In the genomic region with DNA sequence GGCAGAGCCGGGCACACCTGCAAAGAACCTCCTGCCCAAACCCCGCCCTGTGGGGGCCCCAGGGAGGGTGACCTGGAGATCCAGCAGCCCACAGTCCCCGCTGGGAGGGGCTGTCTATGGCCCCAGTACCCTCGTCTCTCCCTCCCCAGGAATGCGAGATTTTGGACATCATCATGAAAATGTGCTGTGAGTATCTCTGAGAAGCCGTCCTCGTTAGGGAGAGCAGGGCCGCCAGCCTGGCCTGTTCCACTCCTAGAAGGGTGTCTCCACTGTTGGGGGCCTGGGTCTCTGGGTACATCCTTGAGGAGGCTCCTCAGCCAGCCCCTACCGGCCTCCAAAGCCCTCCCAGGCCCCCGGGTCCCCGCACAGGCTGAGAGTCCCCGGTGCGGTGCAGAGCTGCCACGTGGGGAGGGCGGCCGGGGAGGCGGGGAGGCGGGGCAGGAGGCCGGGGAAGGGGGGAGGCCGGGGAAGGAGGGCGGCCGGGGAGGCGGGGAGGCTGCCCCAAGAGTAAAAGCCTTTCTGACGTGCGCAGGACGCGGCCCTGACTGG, we compare ENCODE assay signal across 21 cellular contexts. TPM values are rescaled to one million over a fixed set of nuclear protein-coding genes. Genes with fewer than 3 reads are reported as not detected.
DNase-seq lines count a peak whose midpoint lies in the region; ATAC-seq and TF ChIP-seq lines count a peak whose summit lies in the region.
"Had no signal": no experiment of that assay in that cellular context is flagged by ENCODE, and none has a peak within 500 bp of the region (broad histone marks: within the 10 kb centered on the region; RNA-seq: fewer than 3 reads in every experiment).

No MANE protein-coding gene starts in this region.

- H3K9ac ChIP-seq in SK-N-SH = no peak overlapping the region
- H3K9ac ChIP-seq: parathyroid adenoma had no signal

- H3K4me1 ChIP-seq in Peyer's patch (no peaks in the 10 kb centered on the region), SK-N-SH (ENCODE audit: control insufficient read depth in 1 of 2, insufficient read depth in 2 of 2, low read depth in 1 of 2, low read length in 1 of 2) (no peaks in the 10 kb centered on the region; a peak in 1 of 4 replicates), vagina (no peaks in the 10 kb centered on the region)
- H3K4me1 ChIP-seq: parathyroid adenoma, SJCRH30 had no signal

- peak overlapping the region in 2 of 4 donors; percentile 25 to 56 for H3K27ac ChIP-seq in Peyer's patch
- no peak overlapping the region for H3K27ac ChIP-seq in SK-N-SH (ENCODE audit: low read depth in 2 of 2, low read length in 1 of 2)
- H3K27ac ChIP-seq in vagina = no peak overlapping the region
- H3K27ac ChIP-seq: parathyroid adenoma, SJCRH30 had no signal

- intact Hi-C loops in activated CD4-positive, alpha-beta memory T cell treated with anti-CD3 and anti-CD28 coated beads for 36 hours (cut with micrococcal nuclease) = no loop called here
- intact Hi-C loops in left ventricle myocardium superior (cut with micrococcal nuclease) (no loop called here), posterior vena cava (cut with DNase I) (no loop called here), vagina (cut with DNase I) (no loop called here)

- 89% methylated on average over 7 of the region's 27 CpGs for WGBS in SK-N-SH (ENCODE audit: low lambda C conversion rate)

- H3K4me3 Mint-ChIP-seq in activated CD4-positive, alpha-beta memory T cell treated with anti-CD3 and anti-CD28 coated beads, Interleukin-2, amount 10 ng/mL, durations not matched to agents 7 days and 5 days = no peak overlapping the region
- H3K4me3 Mint-ChIP-seq in activated CD4-positive, alpha-beta memory T cell treated with anti-CD3 and anti-CD28 coated beads for 36 hours = no peak overlapping the region
- H3K4me3 Mint-ChIP-seq: activated naive CD8-positive, alpha-beta T cell; brain; CD4-positive, alpha-beta T cell had no signal

- no peaks in the 10 kb centered on the region for H3K9me2 ChIP-seq in SK-N-SH

- H3K9me3 Mint-ChIP-seq in activated CD4-positive, alpha-beta memory T cell treated with anti-CD3 and anti-CD28 coated beads, Interleukin-2, amount 10 ng/mL, durations not matched to agents 7 days and 5 days = peaks cover 2% of the 10 kb centered on the region
- no peaks in the 10 kb centered on the region for H3K9me3 Mint-ChIP-seq in activated CD4-positive, alpha-beta memory T cell treated with anti-CD3 and anti-CD28 coated beads for 36 hours
- H3K9me3 Mint-ChIP-seq: brain; CD4-positive, alpha-beta T cell had no signal

- no peak overlapping the region for H3K4me3 ChIP-seq in Peyer's patch
- no peak overlapping the region for H3K4me3 ChIP-seq in SK-N-SH (ENCODE audit: low read depth in 2 of 2, low read length in 1 of 2)
- H3K4me3 ChIP-seq in vagina = no peak overlapping the region
- H3K4me3 ChIP-seq: SJCRH30 had no signal

- TF ChIP-seq CTCF in Peyer's patch (IDR thresholded peaks at IDR 0.05) (no peak), SK-N-SH (IDR thresholded peaks at IDR 0.05) (no peak), vagina (IDR thresholded peaks at IDR 0.05) (no peak)

- H3K27ac Mint-ChIP-seq in activated CD4-positive, alpha-beta memory T cell treated with anti-CD3 and anti-CD28 coated beads, Interleukin-2, amount 10 ng/mL, durations not matched to agents 7 days and 5 days = no peak overlapping the region
- H3K27ac Mint-ChIP-seq in activated CD4-positive, alpha-beta memory T cell treated with anti-CD3 and anti-CD28 coated beads for 36 hours = no peak overlapping the region
- H3K27ac Mint-ChIP-seq: activated naive CD8-positive, alpha-beta T cell; brain; CD4-positive, alpha-beta T cell had no signal

- H3K4me2 ChIP-seq in SK-N-SH = no peak overlapping the region

- no peak overlapping the region for H2AFZ ChIP-seq in SK-N-SH (ENCODE audit: low read depth)
- H2AFZ ChIP-seq: parathyroid adenoma had no signal

- H3K27me3 ChIP-seq in Peyer's patch = no peaks in the 10 kb centered on the region
- no peaks in the 10 kb centered on the region for H3K27me3 ChIP-seq in SK-N-SH (ENCODE audit: insufficient read depth)
- no peaks in the 10 kb centered on the region for H3K27me3 ChIP-seq in vagina
- H3K27me3 ChIP-seq: SJCRH30 had no signal

- no peak for TF ChIP-seq POLR2A in Peyer's patch (IDR thresholded peaks at IDR 0.05)
- TF ChIP-seq POLR2A in vagina (IDR thresholded peaks at IDR 0.05) = no peak

- POLR2A ChIA-PET in activated CD4-positive, alpha-beta memory T cell treated with anti-CD3 and anti-CD28 coated beads, Interleukin-2, amount 10 ng/mL, durations not matched to agents 7 days and 5 days (lab: Charles Lee) = no interaction called here
- POLR2A ChIA-PET in activated CD4-positive, alpha-beta memory T cell treated with anti-CD3 and anti-CD28 coated beads for 36 hours (lab: Charles Lee) = no interaction called here
- POLR2A ChIA-PET in SK-N-SH (lab: Yijun Ruan, JAX) = no interaction called here

- H3F3A ChIP-seq in SK-N-SH (replicated peaks; ENCODE audit: insufficient read depth) = no peaks in the 10 kb centered on the region

- no peak for TF ChIP-seq RAD21 in SK-N-SH (IDR thresholded peaks at IDR 0.05; ENCODE audit: low read length)

- no peaks in the 10 kb centered on the region for H3K27me3 Mint-ChIP-seq in activated CD4-positive, alpha-beta memory T cell treated with anti-CD3 and anti-CD28 coated beads, Interleukin-2, amount 10 ng/mL, durations not matched to agents 7 days and 5 days
- H3K27me3 Mint-ChIP-seq in activated CD4-positive, alpha-beta memory T cell treated with anti-CD3 and anti-CD28 coated beads for 36 hours = no peaks in the 10 kb centered on the region
- H3K27me3 Mint-ChIP-seq: activated naive CD8-positive, alpha-beta T cell; brain; CD4-positive, alpha-beta T cell had no signal

- no peaks in the 10 kb centered on the region for H3K79me2 ChIP-seq in SK-N-SH (ENCODE audit: insufficient read depth)
- H3K79me2 ChIP-seq: parathyroid adenoma had no signal

- H4K20me1 ChIP-seq in SK-N-SH (ENCODE audit: insufficient read depth) = no peaks in the 10 kb centered on the region

- no peaks in the 10 kb centered on the region for H3K4me1 Mint-ChIP-seq in activated CD4-positive, alpha-beta memory T cell treated with anti-CD3 and anti-CD28 coated beads, Interleukin-2, amount 10 ng/mL, durations not matched to agents 7 days and 5 days
- H3K4me1 Mint-ChIP-seq in activated CD4-positive, alpha-beta memory T cell treated with anti-CD3 and anti-CD28 coated beads for 36 hours (ENCODE audit: low read depth) = no peaks in the 10 kb centered on the region
- H3K4me1 Mint-ChIP-seq: brain had no signal

- no peaks in the 10 kb centered on the region for H3K36me3 Mint-ChIP-seq in activated CD4-positive, alpha-beta memory T cell treated with anti-CD3 and anti-CD28 coated beads, Interleukin-2, amount 10 ng/mL, durations not matched to agents 7 days and 5 days (ENCODE audit: low read depth)
- no peaks in the 10 kb centered on the region for H3K36me3 Mint-ChIP-seq in activated CD4-positive, alpha-beta memory T cell treated with anti-CD3 and anti-CD28 coated beads for 36 hours
- H3K36me3 Mint-ChIP-seq: activated naive CD8-positive, alpha-beta T cell had no signal

- peak; percentile 8 for DNase-seq in activated CD4-positive, alpha-beta memory T cell treated with anti-CD3 and anti-CD28 coated beads, Interleukin-2, amount 10 ng/mL, durations not matched to agents 7 days and 5 days
- DNase-seq in activated CD4-positive, alpha-beta memory T cell treated with anti-CD3 and anti-CD28 coated beads for 36 hours = no peak
- DNase-seq in Peyer's patch (peak in 2 of 3 donors; percentile 6 to 41), left ventricle myocardium superior (no peak), posterior vena cava (ENCODE audit: low spot score) (peak; percentile 74), SK-N-SH (no peak), vagina (ENCODE audit: extremely low spot score in 2 of 2) (no peak)
- DNase-seq: 8988T, DMS79, hippocampal formation, KBM-7, NCI-H2029 treated with DMSO at 0.1 percent for 48 hours, small intestine, trophoblast cell had no signal

- H3K36me3 ChIP-seq in Peyer's patch (peaks cover 0 to 20% (median 0%) of the 10 kb centered on the region in 3 donors), SK-N-SH (replicated peaks in 1 of 2; ENCODE audit: control insufficient read depth in 1 of 2, insufficient read depth in 2 of 2, low read length in 1 of 2) (peaks cover 0 to 12% of the 10 kb centered on the region in 2 experiments), vagina (peaks cover 6 to 58% of the 10 kb centered on the region in 2 donors)
- H3K36me3 ChIP-seq: SJCRH30 had no signal

- no peak for TF ChIP-seq EP300 in SK-N-SH (IDR thresholded peaks at IDR 0.05; ENCODE audit: borderline replicate concordance in 1 of 2, low read depth in 1 of 2, low read length in 1 of 2)

- ATAC-seq in left ventricle myocardium superior (peak; percentile 3), HG02973 (IDR thresholded peaks at IDR 0.05; ENCODE audit: unreplicated experiment) (no peak)
- ATAC-seq: activated CD4-positive, CD25-positive, alpha-beta regulatory T cell treated with anti-CD3 and anti-CD28 coated beads, Interleukin-2, amount 50 U/mL, for 24 hours had no signal

- CTCF ChIA-PET in activated CD4-positive, alpha-beta memory T cell treated with anti-CD3 and anti-CD28 coated beads, Interleukin-2, amount 10 ng/mL, durations not matched to agents 7 days and 5 days (lab: Charles Lee) = no interaction called here
- CTCF ChIA-PET in activated CD4-positive, alpha-beta memory T cell treated with anti-CD3 and anti-CD28 coated beads for 36 hours (lab: Charles Lee) = no interaction called here
- CTCF ChIA-PET in SK-N-SH (lab: Yijun Ruan, JAX) = no interaction called here

- H3K9me3 ChIP-seq in Peyer's patch = no peaks in the 10 kb centered on the region
- no peaks in the 10 kb centered on the region for H3K9me3 ChIP-seq in SK-N-SH
- H3K9me3 ChIP-seq in vagina = no peaks in the 10 kb centered on the region
- H3K9me3 ChIP-seq: SJCRH30 had no signal

TF ChIP-seq in SK-N-SH, 30 proteins besides CTCF, POLR2A, EP300 and RAD21 (continues in another document):
- TF ChIP-seq JUND (IDR thresholded peaks at IDR 0.05) = no peak
- TF ChIP-seq SIN3A (IDR thresholded peaks at IDR 0.05; ENCODE audit: borderline replicate concordance, low read depth, low read length) = no peak
- TF ChIP-seq NRF1 (IDR thresholded peaks at IDR 0.05; ENCODE audit: low read depth, low read length) = no peak
- TF ChIP-seq FOXM1 (IDR thresholded peaks at IDR 0.05; ENCODE audit: low read depth) = no peak
- no peak for TF ChIP-seq RFX5 (IDR thresholded peaks at IDR 0.05; ENCODE audit: low read length)
- TF ChIP-seq ELF1 (IDR thresholded peaks at IDR 0.05) = no peak
- no peak for TF ChIP-seq TCF12 (IDR thresholded peaks at IDR 0.05)
- TF ChIP-seq GABPA (IDR thresholded peaks at IDR 0.05; ENCODE audit: low read depth) = no peak

RNA-seq across cellular contexts. Expression of a gene that starts 18.7 kb away (rescaled TPM):
- under 1 TPM; 0.08 to 0.33 TPM for total RNA-seq in activated CD4-positive, alpha-beta memory T cell treated with anti-CD3 and anti-CD28 coated beads, Interleukin-2, amount 10 ng/mL, durations not matched to agents 7 days and 5 days
- under 1 TPM; 0.39 to 0.40 TPM for total RNA-seq in activated CD4-positive, alpha-beta memory T cell treated with anti-CD3 and anti-CD28 coated beads for 36 hours
- total RNA-seq in Peyer's patch (100 to 1,000 TPM in 3 of 4 donors, 10 to 100 TPM in 1; 37.7 to 458 (median 161) TPM), left ventricle myocardium superior (188 TPM), posterior vena cava (100 to 1,000 TPM; 606 to 689 TPM), vagina (520 TPM)
- polyA plus RNA-seq in SK-N-SH (2012; rRNA removed) = 37.3 and 107 TPM in 2 replicates
- 34.3 and 65.0 TPM in 2 replicates for polyA plus RNA-seq in SK-N-SH (2012; cell fraction: cytosol; rRNA removed)
- 241 and 268 TPM in 2 replicates for polyA plus RNA-seq in SK-N-SH (2012; cell fraction: nucleus; rRNA removed)

Comparison
In these comparisons a context has a peak if more than half of its experiments do, and no peak if none do; other contexts are left out.
1. DNase-seq: peak in activated CD4-positive, alpha-beta memory T cell treated with anti-CD3 and anti-CD28 coated beads, Interleukin-2, amount 10 ng/mL, durations not matched to agents 7 days and 5 days (single experiment), Peyer's patch (2 of 3) and posterior vena cava (single experiment); none in activated CD4-positive, alpha-beta memory T cell treated with anti-CD3 and anti-CD28 coated beads for 36 hours (single experiment), left ventricle myocardium superior (single experiment), SK-N-SH (single experiment) and vagina (0 of 2).
2. RNA of a gene that starts 18.7 kb away (total RNA-seq): 606 to 689 TPM in posterior vena cava, 520 TPM in vagina (single experiment), 37.7 to 458 TPM in Peyer's patch and 188 TPM in left ventricle myocardium superior (single experiment); 0.39 to 0.40 TPM in activated CD4-positive, alpha-beta memory T cell treated with anti-CD3 and anti-CD28 coated beads for 36 hours and 0.08 to 0.33 TPM in activated CD4-positive, alpha-beta memory T cell treated with anti-CD3 and anti-CD28 coated beads, Interleukin-2, amount 10 ng/mL, durations not matched to agents 7 days and 5 days; every median in the first group is over 10 times any median in the second.